9 cellular contexts compared by ENCODE assay signal in the genomic region with DNA sequence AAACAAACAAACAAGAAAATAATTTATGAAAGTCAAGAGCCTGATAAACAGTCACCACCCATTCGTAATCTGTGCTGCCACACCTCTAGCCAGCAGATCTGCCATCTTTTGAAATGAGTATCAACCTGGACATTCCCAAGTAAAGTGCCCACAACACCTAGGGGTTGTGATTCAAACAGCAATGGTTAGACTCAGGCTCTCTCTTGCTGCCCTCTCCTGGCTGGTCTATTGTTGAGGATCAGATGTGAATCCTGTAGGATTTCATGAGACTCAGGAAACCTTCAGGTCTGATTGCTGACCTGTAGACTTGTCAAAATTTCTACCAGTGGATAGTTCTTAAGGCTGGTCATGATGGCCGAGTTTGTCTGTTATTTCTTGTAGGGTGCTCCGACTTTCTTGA. TPM values are rescaled to one million over a fixed set of nuclear protein-coding genes. Genes with fewer than 3 reads are reported as not detected.
DNase-seq lines count a peak whose midpoint lies in the region; ATAC-seq and TF ChIP-seq lines count a peak whose summit lies in the region.
"Had no signal": no experiment of that assay in that cellular context is flagged by ENCODE, and none has a peak within 500 bp of the region (broad histone marks: within the 10 kb centered on the region; RNA-seq: fewer than 3 reads in every experiment).

No MANE protein-coding gene starts in this region.

- DNase-seq in D341Med (ENCODE audit: low spot score) (peak; percentile 62), body of pancreas (peak in 1 of 4 donors; percentile 26), mucosa of descending colon (peak in 1 of 3 donors; percentile 74), occipital lobe (lab: John Stamatoyannopoulos, UW) (no peak)
- no peak for DNase-seq in stimulated activated CD4-positive, alpha-beta T cell treated with anti-CD3 and anti-CD28 coated beads, Interleukin-15, amount 100 ng/mL, for 24 hours

- TF ChIP-seq CTCF in body of pancreas (IDR thresholded peaks at IDR 0.05) (peak in 5 of 7 experiments; percentile 7 to 39 (median 36)), mucosa of descending colon (IDR thresholded peaks at IDR 0.05) (no peak)

- no peaks in the 10 kb centered on the region for H3K27me3 ChIP-seq in HUES48 (ENCODE audit: control insufficient read depth, insufficient read depth, low read length)
- no peaks in the 10 kb centered on the region for H3K27me3 ChIP-seq in body of pancreas

- H3K4me1 ChIP-seq in HUES48 (ENCODE audit: control insufficient read depth, insufficient read depth, low read length) (peaks cover 6% of the 10 kb centered on the region; the same call in 1 of the 2 replicates), body of pancreas (peaks cover 21% of the 10 kb centered on the region), mucosa of descending colon (ENCODE audit: low read depth) (no peaks in the 10 kb centered on the region)

- no peak for TF ChIP-seq POLR2A in body of pancreas (IDR thresholded peaks at IDR 0.05)

- H3K27ac ChIP-seq in HUES48 (ENCODE audit: low read depth, low read length) (peak overlapping the region; percentile 42), body of pancreas (no peak overlapping the region)
- H3K27ac ChIP-seq: SK-N-MC had no signal

- 78 to 91% methylated on average over 3 of the region's 3 CpGs for WGBS in body of pancreas, 2 donors

- intact Hi-C loops in body of pancreas (cut with DNase I) (no loop called here), mucosa of descending colon (cut with DNase I, micrococcal nuclease) (no loop called here)

- H3K9me3 ChIP-seq in HUES48 (ENCODE audit: control insufficient read depth, insufficient read depth, low read length) (no peaks in the 10 kb centered on the region), body of pancreas (no peaks in the 10 kb centered on the region), mucosa of descending colon (no peaks in the 10 kb centered on the region)

- H3K9ac ChIP-seq in HUES48 (ENCODE audit: low read depth, low read length), result no peak overlapping the region

- H3K36me3 ChIP-seq in HUES48 (ENCODE audit: control insufficient read depth, insufficient read depth, low read length) (0 out of 2 replicates have a peak, but pooled peaks cover 5% of the 10 kb centered on the region), body of pancreas (replicated peaks in 1 of 2; ENCODE audit: insufficient read depth in 1 of 2, low read depth in 2 of 2) (no peaks in the 10 kb centered on the region), mucosa of descending colon (ENCODE audit: low read depth) (no peaks in the 10 kb centered on the region)

- H3K4me3 ChIP-seq in HUES48 (ENCODE audit: low read depth, low read length) (no peak overlapping the region), body of pancreas (no peak overlapping the region), mucosa of descending colon (no peak overlapping the region)
- H3K4me3 ChIP-seq: SK-N-MC had no signal

- ATAC-seq in body of pancreas (peak; percentile 35), mucosa of descending colon (peak; percentile 77), HG02973 (IDR thresholded peaks at IDR 0.05; ENCODE audit: unreplicated experiment) (no peak), GM21515 (IDR thresholded peaks at IDR 0.05; ENCODE audit: unreplicated experiment) (no peak)

RNA-seq across cellular contexts. Expression of a gene that starts 26.8 kb away (rescaled TPM):
- total RNA-seq in body of pancreas (10 to 100 TPM; 30.9 to 77.8 TPM), mucosa of descending colon (100 to 1,000 TPM in 2 of 3 donors, 10 to 100 TPM in 1; 94.0 to 149 (median 114) TPM), occipital lobe (20.1 TPM)

Comparison
In these comparisons a context has a peak if more than half of its experiments do, and no peak if none do; other contexts are left out.
1. ATAC-seq: peak in body of pancreas (single experiment) and mucosa of descending colon (single experiment); none in HG02973 (single experiment) and GM21515 (single experiment).